Comparison of ENCODE assay signal across 8 cellular contexts in the genomic region with DNA sequence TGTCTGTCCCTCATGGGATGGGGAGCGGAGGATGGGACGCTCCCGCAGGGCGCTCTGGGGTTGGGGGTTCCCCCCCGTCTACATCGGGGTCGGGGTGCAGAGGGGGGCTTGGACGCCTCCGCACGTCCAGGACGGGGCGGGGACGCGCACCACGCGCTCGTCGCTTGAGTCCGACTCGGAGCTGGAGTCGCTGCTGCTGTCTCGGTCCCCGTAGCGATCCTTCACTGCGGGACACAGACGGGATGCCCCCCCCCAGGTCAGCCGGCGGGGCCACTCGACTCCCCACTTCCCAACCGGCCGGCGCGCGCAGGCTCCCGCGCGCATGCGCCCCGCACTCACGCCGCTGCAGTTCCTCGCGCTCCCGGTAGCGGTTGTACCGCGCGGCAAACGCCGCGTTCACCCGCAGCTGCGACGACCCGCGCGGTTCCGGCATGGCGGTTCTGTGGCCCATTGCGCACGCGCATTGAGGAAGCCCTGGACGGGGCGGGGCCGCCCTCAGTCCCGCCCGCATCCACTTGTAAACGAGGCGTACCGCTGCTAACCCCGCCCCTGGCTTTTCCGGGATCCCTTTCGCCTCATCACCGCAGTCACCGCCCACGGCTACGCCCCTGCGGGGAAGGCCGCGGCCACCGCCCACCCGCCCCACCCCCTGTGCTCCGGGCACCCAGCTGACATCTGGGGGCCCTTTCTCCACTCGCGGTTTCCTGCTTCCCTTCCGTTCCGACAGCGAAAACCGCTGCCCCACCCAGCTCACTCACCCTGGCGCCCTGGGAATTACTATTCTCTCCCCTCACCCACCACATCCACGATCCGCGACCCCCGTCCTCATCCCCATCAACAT. TPM values are rescaled to one million over a fixed set of nuclear protein-coding genes. Genes with fewer than 3 reads are reported as not detected.
A peak's percentile ranks its signal among the peaks of the same experiment; 100 is the strongest.
DNase-seq lines count a peak whose midpoint lies in the region; ATAC-seq and TF ChIP-seq lines count a peak whose summit lies in the region.

Gene KRI1, minus strand, starts transcription at position 444 of the 841 bp plus-strand sequence. Its CDS starts 11 bp downstream, at position 433.

- TF ChIP-seq CTCF in left lung (IDR thresholded peaks at IDR 0.05), result peak; percentile 11 to 55

- peak within 1 kb of the TSS; percentile 79 to 94 for H3K4me3 ChIP-seq in left lung

- peaks cover 40% of the 10 kb centered on the region for H3K4me1 Mint-ChIP-seq in activated CD4-positive, alpha-beta T cell treated with anti-CD3 and anti-CD28 coated beads, Interleukin-2, amount 10 ng/mL, durations not matched to agents 7 days and 5 days

- H3K4me3 Mint-ChIP-seq in activated CD4-positive, alpha-beta T cell treated with anti-CD3 and anti-CD28 coated beads, Interleukin-2, amount 10 ng/mL, durations not matched to agents 7 days and 5 days, result peak within 1 kb of the TSS; percentile 98

- peaks cover 0 to 19% of the 10 kb centered on the region in 2 donors for H3K36me3 ChIP-seq in left lung

- peak within 1 kb of the TSS; percentile 95 for H3K27ac Mint-ChIP-seq in activated CD4-positive, alpha-beta T cell treated with anti-CD3 and anti-CD28 coated beads, Interleukin-2, amount 10 ng/mL, durations not matched to agents 7 days and 5 days

- CTCF ChIA-PET in activated CD4-positive, alpha-beta T cell treated with anti-CD3 and anti-CD28 coated beads, Interleukin-2, amount 10 ng/mL, durations not matched to agents 7 days and 5 days (lab: Charles Lee), result interaction anchor here (0.6 to 1.3 kb wide), 9 partner anchors 8 to 153 kb away, joined by 3 to 5 read pairs (median 4); no protein-coding TSS in a partner anchor

- no peaks in the 10 kb centered on the region for H3K27me3 ChIP-seq in left lung

- ATAC-seq in GM19324 (IDR thresholded peaks at IDR 0.05; ENCODE audit: low FRiP score, unreplicated experiment), result peak; percentile 72
- peak; percentile 40 for ATAC-seq in HG03520 (IDR thresholded peaks at IDR 0.05; ENCODE audit: unreplicated experiment)
- ATAC-seq in left lung, result peak; percentile 84

- H3K27ac ChIP-seq in left lung, result peak within 1 kb of the TSS; percentile 70 to 92

- DNase-seq in C1 segment of cervical spinal cord (lab: John Stamatoyannopoulos, UW), result peak; percentile 35 to 99 (median 92)
- DNase-seq in NCI-H69 (lab: John Stamatoyannopoulos, UW), result peak; percentile 99
- DNase-seq in activated CD4-positive, alpha-beta T cell treated with anti-CD3 and anti-CD28 coated beads, Interleukin-2, amount 10 ng/mL, durations not matched to agents 7 days and 5 days, result peak; percentile 99
- peak; percentile 97 for DNase-seq in dedifferentiated amniotic fluid mesenchymal stem cell (ENCODE audit: extremely low spot score)
- peak; percentile 99 for DNase-seq in left lung
- DNase-seq in stimulated activated CD4-positive, alpha-beta T cell treated with anti-CD3 and anti-CD28 coated beads, Interleukin-2, amount 100 ng/mL, for 4 hours (ENCODE audit: low read depth), result peak; percentile 98

- no peaks in the 10 kb centered on the region for H3K27me3 Mint-ChIP-seq in activated CD4-positive, alpha-beta T cell treated with anti-CD3 and anti-CD28 coated beads, Interleukin-2, amount 10 ng/mL, durations not matched to agents 7 days and 5 days

- no peaks in the 10 kb centered on the region for H3K9me3 Mint-ChIP-seq in activated CD4-positive, alpha-beta T cell treated with anti-CD3 and anti-CD28 coated beads, Interleukin-2, amount 10 ng/mL, durations not matched to agents 7 days and 5 days

- H3K36me3 Mint-ChIP-seq in activated CD4-positive, alpha-beta T cell treated with anti-CD3 and anti-CD28 coated beads, Interleukin-2, amount 10 ng/mL, durations not matched to agents 7 days and 5 days (ENCODE audit: low read depth), result peaks cover 46% of the 10 kb centered on the region

- intact Hi-C loops in left lung (cut with DNase I), result no loop called here

- H3K4me1 ChIP-seq in left lung, result peaks cover 10 to 54% of the 10 kb centered on the region in 2 donors

- POLR2A ChIA-PET in activated CD4-positive, alpha-beta T cell treated with anti-CD3 and anti-CD28 coated beads, Interleukin-2, amount 10 ng/mL, durations not matched to agents 7 days and 5 days (lab: Charles Lee), result no interaction called here

- H3K9me3 ChIP-seq in left lung, result no peaks in the 10 kb centered on the region

RNA-seq across cellular contexts. Expression of gene KRI1, which starts in this region (rescaled TPM):
- total RNA-seq in activated CD4-positive, alpha-beta T cell treated with anti-CD3 and anti-CD28 coated beads, Interleukin-2, amount 10 ng/mL, durations not matched to agents 7 days and 5 days, result 10 to 100 TPM; 68.1 to 78.4 TPM
- 10 to 100 TPM; 18.6 to 20.2 TPM for total RNA-seq in left lung

Comparison
In these comparisons a context has a peak if more than half of its experiments do, and no peak if none do; other contexts are left out.
1. Peak in every context shown above with its lines: DNase-seq, ATAC-seq, H3K4me3 ChIP-seq and H3K27ac ChIP-seq.